Comparison of ENCODE assay signal across 11 cellular contexts in the genomic region with DNA sequence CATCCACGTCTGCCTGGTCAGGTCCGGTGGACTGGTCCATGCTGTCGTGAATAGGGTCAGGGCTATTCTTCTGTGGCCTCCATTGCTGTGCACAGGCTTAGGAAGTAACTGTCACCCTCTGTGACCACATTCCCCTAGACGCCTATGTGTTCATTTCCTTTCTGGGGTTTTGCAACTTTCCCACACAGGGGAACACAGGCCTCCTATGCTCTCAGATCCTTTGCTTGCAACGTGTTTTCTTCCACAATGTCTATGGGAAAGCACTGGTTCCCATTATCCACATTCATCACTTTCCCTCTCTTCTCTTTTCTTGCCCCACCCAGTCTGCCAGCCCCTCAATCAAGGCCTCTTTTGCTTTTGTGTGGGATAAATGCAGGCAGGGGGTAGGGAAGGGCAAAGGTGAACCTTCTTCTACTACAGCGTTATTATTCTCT. TPM values are rescaled to one million over a fixed set of nuclear protein-coding genes. Genes with fewer than 3 reads are reported as not detected.
A peak's percentile ranks its signal among the peaks of the same experiment; 100 is the strongest.
DNase-seq lines count a peak whose midpoint lies in the region; ATAC-seq, FAIRE-seq and TF ChIP-seq lines count a peak whose summit lies in the region.
"Had no signal": no experiment of that assay in that cellular context is flagged by ENCODE, and none has a peak within 500 bp of the region (broad histone marks: within the 10 kb centered on the region; RNA-seq: fewer than 3 reads in every experiment).

No MANE protein-coding gene starts in this region.

- peak overlapping the region; percentile 23; the same call in 1 of the 2 replicates for H3K9ac ChIP-seq in DND-41 (ENCODE audit: low read depth, low read length)

- H3K36me3 ChIP-seq in DND-41 (ENCODE audit: insufficient read depth, low read length): no peaks in the 10 kb centered on the region
- H3K36me3 ChIP-seq: thoracic aorta had no signal

- H3K4me3 ChIP-seq in DND-41 (ENCODE audit: low read depth in 1 of 2, low read length in 2 of 2): no peak overlapping the region
- H3K4me3 ChIP-seq: thoracic aorta had no signal

- no peaks in the 10 kb centered on the region for H3K9me3 ChIP-seq in DND-41 (ENCODE audit: insufficient read depth, low read length, severe bottlenecking)
- H3K9me3 ChIP-seq: thoracic aorta had no signal

- H3K27me3 ChIP-seq in DND-41 (ENCODE audit: insufficient read depth, low read length, poor library complexity): no peaks in the 10 kb centered on the region

- H3K9me3 Mint-ChIP-seq in activated T-helper 2 cell treated with anti-CD3 and anti-CD28 coated beads, Interferon-gamma antibody, Interleukin-2, Interleukin-4, amounts not matched to agents 10 μg/mL and 5 μg/mL and 100 μg/mL, durations not matched to agents 14 hours and 24 hours and 36 hours: no peaks in the 10 kb centered on the region

- H3K4me1 Mint-ChIP-seq in activated T-helper 2 cell treated with anti-CD3 and anti-CD28 coated beads, Interferon-gamma antibody, Interleukin-2, Interleukin-4, amounts not matched to agents 10 μg/mL and 5 μg/mL and 100 μg/mL, durations not matched to agents 14 hours and 24 hours and 36 hours (ENCODE audit: low read depth): peaks cover 12% of the 10 kb centered on the region

- DNase-seq in DND-41 (peak; percentile 57), GM19239 (ENCODE audit: insufficient read length, low spot score) (peak; percentile 73), NCI-H2081 (lab: John Stamatoyannopoulos, UW) (no peak), H54 (ENCODE audit: insufficient read length, low spot score) (no peak), AG08395 (ENCODE audit: low spot score) (no peak)
- DNase-seq in activated T-helper 2 cell treated with anti-CD3 and anti-CD28 coated beads, Interferon-gamma antibody, Interleukin-2, Interleukin-4, amounts not matched to agents 10 μg/mL and 5 μg/mL and 100 μg/mL, durations not matched to agents 14 hours and 24 hours and 36 hours (ENCODE audit: low spot score): no peak
- DNase-seq: hypothalamus, SHP77 had no signal

- peak overlapping the region; percentile 34; the same call in 1 of the 2 replicates for H3K4me2 ChIP-seq in DND-41 (ENCODE audit: insufficient read depth, low read length)

- TF ChIP-seq POLR2A in H54 (IDR thresholded peaks at IDR 0.05; ENCODE audit: low read depth, low read length): no peak

- H3K27me3 Mint-ChIP-seq in activated T-helper 2 cell treated with anti-CD3 and anti-CD28 coated beads, Interferon-gamma antibody, Interleukin-2, Interleukin-4, amounts not matched to agents 10 μg/mL and 5 μg/mL and 100 μg/mL, durations not matched to agents 14 hours and 24 hours and 36 hours (ENCODE audit: low read depth): no peaks in the 10 kb centered on the region

- peak; percentile 99 for ATAC-seq in DND-41 (ENCODE audit: insufficient read depth, low read depth)
- ATAC-seq in HG03571 (IDR thresholded peaks at IDR 0.05; ENCODE audit: unreplicated experiment): peak; percentile 61
- peak; percentile 40 for ATAC-seq in esophagus mucosa

- H3K36me3 Mint-ChIP-seq in activated T-helper 2 cell treated with anti-CD3 and anti-CD28 coated beads, Interferon-gamma antibody, Interleukin-2, Interleukin-4, amounts not matched to agents 10 μg/mL and 5 μg/mL and 100 μg/mL, durations not matched to agents 14 hours and 24 hours and 36 hours (ENCODE audit: low read depth): no peaks in the 10 kb centered on the region

- no peaks in the 10 kb centered on the region for H3K79me2 ChIP-seq in DND-41 (ENCODE audit: insufficient read depth, low read length)

- H2AFZ ChIP-seq in DND-41 (ENCODE audit: low read depth, low read length): peak overlapping the region; percentile 68

- no peak overlapping the region for H3K27ac Mint-ChIP-seq in activated T-helper 2 cell treated with anti-CD3 and anti-CD28 coated beads, Interferon-gamma antibody, Interleukin-2, Interleukin-4, amounts not matched to agents 10 μg/mL and 5 μg/mL and 100 μg/mL, durations not matched to agents 14 hours and 24 hours and 36 hours

- FAIRE-seq in GM19239 (lab: Jason Lieb, UNC) (peak; percentile 97), H54 (lab: Jason Lieb, UNC) (no peak)

- peaks cover 20% of the 10 kb centered on the region for H3K4me1 ChIP-seq in DND-41 (ENCODE audit: insufficient read depth, low read length)

- intact Hi-C loops in activated T-helper 2 cell treated with anti-CD3 and anti-CD28 coated beads, Interferon-gamma antibody, Interleukin-2, Interleukin-4, amounts not matched to agents 10 μg/mL and 5 μg/mL and 100 μg/mL, durations not matched to agents 14 hours and 24 hours and 36 hours (cut with micrococcal nuclease): loop anchor here (2.0 kb wide), 2 partner anchors 40 to 68 kb away; no protein-coding TSS in a partner anchor

- no peaks in the 10 kb centered on the region for H4K20me1 ChIP-seq in DND-41 (ENCODE audit: insufficient read depth, low read length)

- peak overlapping the region; percentile 83 for H3K27ac ChIP-seq in DND-41 (ENCODE audit: low read length)
- H3K27ac ChIP-seq: thoracic aorta had no signal

- H3K4me3 Mint-ChIP-seq in activated T-helper 2 cell treated with anti-CD3 and anti-CD28 coated beads, Interferon-gamma antibody, Interleukin-2, Interleukin-4, amounts not matched to agents 10 μg/mL and 5 μg/mL and 100 μg/mL, durations not matched to agents 14 hours and 24 hours and 36 hours (ENCODE audit: low read depth): no peak overlapping the region

- no peak for TF ChIP-seq CTCF in DND-41 (IDR thresholded peaks at IDR 0.05; ENCODE audit: borderline replicate concordance, extremely low read depth, low read length, poor library complexity, severe bottlenecking)

RNA-seq across cellular contexts. Expression of a gene that starts 43.2 kb away (rescaled TPM):
- total RNA-seq in esophagus mucosa: 44.6 TPM
- 65.9 and 74.4 TPM in 2 replicates for total RNA-seq in activated T-helper 2 cell treated with anti-CD3 and anti-CD28 coated beads, Interferon-gamma antibody, Interleukin-2, Interleukin-4, amounts not matched to agents 10 μg/mL and 5 μg/mL and 100 μg/mL, durations not matched to agents 14 hours and 24 hours and 36 hours

Comparison
In these comparisons a context has a peak if more than half of its experiments do, and no peak if none do; other contexts are left out.
1. ATAC-seq: peak in every context shown above with its lines; median percentile 99 in DND-41; 61 in HG03571; 40 in esophagus mucosa.
2. DNase-seq: peak in DND-41 (single experiment) and GM19239 (single experiment); none in NCI-H2081 (0 of 2), H54 (single experiment), AG08395 (single experiment) and activated T-helper 2 cell treated with anti-CD3 and anti-CD28 coated beads, Interferon-gamma antibody, Interleukin-2, Interleukin-4, amounts not matched to agents 10 μg/mL and 5 μg/mL and 100 μg/mL, durations not matched to agents 14 hours and 24 hours and 36 hours (single experiment).